In the genomic region with DNA sequence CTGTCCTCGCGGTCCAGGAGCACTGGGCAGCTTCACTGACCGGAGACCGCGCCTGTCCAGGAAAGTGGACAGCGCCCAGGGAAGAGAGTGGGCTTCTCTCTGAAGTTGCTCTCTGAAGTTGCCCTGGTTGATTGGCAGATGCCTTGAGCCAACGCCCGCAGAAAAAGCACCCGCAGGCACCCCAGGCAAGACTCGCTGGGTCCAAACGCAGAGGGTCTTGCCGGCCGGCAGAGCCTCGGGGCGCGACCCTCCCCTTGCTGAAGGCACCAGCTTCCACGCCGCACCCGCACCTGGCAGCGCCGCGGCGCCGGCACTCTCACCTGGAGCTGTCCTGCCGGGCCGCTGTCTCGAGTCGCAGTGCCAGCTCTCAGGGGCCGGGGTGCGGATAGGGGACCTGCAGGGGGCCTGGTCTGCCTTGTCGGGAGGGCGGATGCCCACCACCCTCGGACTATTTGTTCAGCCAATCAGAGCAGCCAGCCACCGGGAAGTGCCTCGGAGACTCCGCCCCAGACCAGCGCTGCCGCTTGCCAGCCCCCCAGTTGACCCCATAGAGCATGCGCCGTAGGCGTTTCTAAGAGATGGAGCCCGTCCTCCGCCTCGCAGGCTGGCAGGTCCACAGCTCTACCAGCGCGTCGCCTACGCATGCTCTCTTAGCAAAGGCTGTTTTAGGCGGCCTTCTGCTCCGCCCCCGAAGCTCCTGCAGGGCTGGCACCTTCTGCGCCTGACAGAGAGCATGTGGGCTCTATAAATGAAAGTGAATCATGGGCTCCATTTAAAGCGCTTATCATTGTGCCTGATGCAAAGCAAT, we compare ENCODE assay signal across 8 cellular contexts. TPM values are rescaled to one million over a fixed set of nuclear protein-coding genes. Genes with fewer than 3 reads are reported as not detected.
DNase-seq lines count a peak whose midpoint lies in the region; ATAC-seq and TF ChIP-seq lines count a peak whose summit lies in the region.

Gene LIPA, minus strand, starts transcription at position 359 of the 808 bp plus-strand sequence. CDS start 4,127 bp downstream, outside the sequence.

- H3K9me3 Mint-ChIP-seq in T-helper 1 cell treated with Interleukin-12 subunit alpha and Interleukin-12 subunit beta and Interleukin-4 antibody, amounts not matched to agents 30 μg/mL and 1 μg/mL, for 36 hours: peaks cover 23% of the 10 kb centered on the region
- H3K9me3 Mint-ChIP-seq in progenitor cell of endocrine pancreas (ENCODE audit: low read depth): peaks cover 7% of the 10 kb centered on the region

- peaks cover 4% of the 10 kb centered on the region for H3K36me3 Mint-ChIP-seq in T-helper 1 cell treated with Interleukin-12 subunit alpha and Interleukin-12 subunit beta and Interleukin-4 antibody, amounts not matched to agents 30 μg/mL and 1 μg/mL, for 36 hours (ENCODE audit: low read depth)
- H3K36me3 Mint-ChIP-seq in progenitor cell of endocrine pancreas (ENCODE audit: insufficient read depth): peaks cover 1% of the 10 kb centered on the region

- peaks cover 13% of the 10 kb centered on the region for H3K4me1 Mint-ChIP-seq in T-helper 1 cell treated with Interleukin-12 subunit alpha and Interleukin-12 subunit beta and Interleukin-4 antibody, amounts not matched to agents 30 μg/mL and 1 μg/mL, for 36 hours (ENCODE audit: low read depth)
- no peaks in the 10 kb centered on the region for H3K4me1 Mint-ChIP-seq in progenitor cell of endocrine pancreas (ENCODE audit: low read depth)

- peak within 1 kb of the TSS; percentile 23 for H3K27ac Mint-ChIP-seq in T-helper 1 cell treated with Interleukin-12 subunit alpha and Interleukin-12 subunit beta and Interleukin-4 antibody, amounts not matched to agents 30 μg/mL and 1 μg/mL, for 36 hours
- no peak within 1 kb of the TSS for H3K27ac Mint-ChIP-seq in progenitor cell of endocrine pancreas

- TF ChIP-seq CTCF in GM13977 (IDR thresholded peaks at IDR 0.05; ENCODE audit: extremely low read depth, insufficient read depth, missing control alignments) (no peak), progenitor cell of endocrine pancreas (IDR thresholded peaks at IDR 0.05; ENCODE audit: unreplicated experiment) (peak; percentile 13)

- H3K27me3 Mint-ChIP-seq in T-helper 1 cell treated with Interleukin-12 subunit alpha and Interleukin-12 subunit beta and Interleukin-4 antibody, amounts not matched to agents 30 μg/mL and 1 μg/mL, for 36 hours (ENCODE audit: low read depth): peaks cover 22% of the 10 kb centered on the region
- peaks cover 4% of the 10 kb centered on the region for H3K27me3 Mint-ChIP-seq in progenitor cell of endocrine pancreas

- intact Hi-C loops in left cardiac atrium (cut with DNase I): no loop called here

- H3K4me3 Mint-ChIP-seq in T-helper 1 cell treated with Interleukin-12 subunit alpha and Interleukin-12 subunit beta and Interleukin-4 antibody, amounts not matched to agents 30 μg/mL and 1 μg/mL, for 36 hours: peak within 1 kb of the TSS; percentile 82
- H3K4me3 Mint-ChIP-seq in progenitor cell of endocrine pancreas (ENCODE audit: low read depth): peak within 1 kb of the TSS; percentile 79

- in situ Hi-C loops in GM13977 (cut with MboI; ENCODE audit: low pct_unique_long_range_greater_than_20kb, low sequenced_read_pairs, unreplicated experiment): loop anchor here (10.0 kb wide), 1 partner anchor 133 kb away; no protein-coding TSS in a partner anchor

- DNase-seq in GM13977 (ENCODE audit: low spot score) (peak; percentile 91), NCI-H1694 (lab: John Stamatoyannopoulos, UW) (peak; percentile 95), amniotic stem cell (lab: John Stamatoyannopoulos, UW) (peak; percentile 94), left cardiac atrium (peak; percentile 98), progenitor cell of endocrine pancreas (ENCODE audit: low spot score, unreplicated experiment) (peak; percentile 86), ureter (ENCODE audit: low spot score) (peak; percentile 97)

- ATAC-seq in HG02884 (IDR thresholded peaks at IDR 0.05; ENCODE audit: unreplicated experiment) (peak; percentile 89), left cardiac atrium (peak; percentile 99 to 100)

RNA-seq across cellular contexts. Expression of gene LIPA, which starts in this region (rescaled TPM):
- total RNA-seq in left cardiac atrium (10 to 100 TPM; 35.8 to 45.7 TPM), progenitor cell of endocrine pancreas (17.0 and 19.5 TPM in 2 replicates), ureter (55.7 TPM)

Comparison
In these comparisons a context has a peak if more than half of its experiments do, and no peak if none do; other contexts are left out.
1. Peak in every context shown above with its lines: DNase-seq and ATAC-seq.